In genomic region chr3:111603679-111604643, GRCh38 we compare ENCODE assay signal across 10 cellular contexts. TPM values are rescaled to one million over a fixed set of nuclear protein-coding genes. Genes with fewer than 3 reads are reported as not detected.
DNase-seq lines count a peak whose midpoint lies in the region; ATAC-seq and TF ChIP-seq lines count a peak whose summit lies in the region.
"Had no signal": no experiment of that assay in that cellular context is flagged by ENCODE, and none has a peak within 500 bp of the region (broad histone marks: within the 10 kb centered on the region; RNA-seq: fewer than 3 reads in every experiment).

No MANE protein-coding gene starts in this region.

- no peak for TF ChIP-seq CTCF in GM20000 (IDR thresholded peaks at IDR 0.05; ENCODE audit: extremely low read depth, missing control alignments)

- H3K9me3 Mint-ChIP-seq in naive thymus-derived CD4-positive, alpha-beta T cell: peaks cover 0 to 3% (median 0%) of the 10 kb centered on the region in 11 donors

- H3K4me3 ChIP-seq in naive thymus-derived CD4-positive, alpha-beta T cell (ENCODE audit: low read length): no peak overlapping the region

- POLR2A ChIA-PET in naive thymus-derived CD4-positive, alpha-beta T cell (lab: Charles Lee): interaction anchor here (1.1 kb wide), 1 partner anchor 58 kb away, joined by 3 read pairs; no protein-coding TSS in a partner anchor

- H3K9me3 ChIP-seq in naive thymus-derived CD4-positive, alpha-beta T cell (ENCODE audit: control insufficient read depth in 2 of 3, low read length in 3 of 3): no peaks in the 10 kb centered on the region

- H3K36me3 ChIP-seq in naive thymus-derived CD4-positive, alpha-beta T cell (ENCODE audit: control insufficient read depth in 2 of 3, insufficient read depth in 3 of 3, low read length in 3 of 3): peaks cover 4 to 50% (median 4%) of the 10 kb centered on the region in 3 experiments

- H3K27ac ChIP-seq in naive thymus-derived CD4-positive, alpha-beta T cell (ENCODE audit: low read depth, low read length): no peak overlapping the region

- CTCF ChIA-PET in naive thymus-derived CD4-positive, alpha-beta T cell (lab: Charles Lee): interaction anchor here (0.6 kb wide), 1 partner anchor 996 kb away, joined by 3 read pairs; no protein-coding TSS in a partner anchor

- no peak for DNase-seq in activated CD4-positive, CD25-positive, alpha-beta regulatory T cell (lab: John Stamatoyannopoulos, UW)
- peak; percentile 10 for DNase-seq in NAMALWA (ENCODE audit: low spot score)
- no peak for DNase-seq in naive thymus-derived CD4-positive, alpha-beta T cell
- DNase-seq in NCI-H345 (lab: John Stamatoyannopoulos, UW): no peak
- no peak for DNase-seq in GM20000 (ENCODE audit: low spot score)
- DNase-seq: 8988T, NCI-H2029 had no signal

- H3K4me1 ChIP-seq in naive thymus-derived CD4-positive, alpha-beta T cell (ENCODE audit: control insufficient read depth in 2 of 2, insufficient read depth in 2 of 2, low read length in 2 of 2): peaks cover under 1 to 14% of the 10 kb centered on the region in 2 donors

- intact Hi-C loops in naive thymus-derived CD4-positive, alpha-beta T cell (cut with micrococcal nuclease): loop anchor here in 1 of 2 donors (2.0 kb wide), 1 partner anchor 17 kb away; no protein-coding TSS in a partner anchor

- peak; percentile 12 to 31 for ATAC-seq in activated CD4-positive, CD25-positive, alpha-beta regulatory T cell treated with anti-CD3 and anti-CD28 coated beads, Interleukin-2, amount 50 U/mL, for 24 hours
- ATAC-seq in GM21390 (IDR thresholded peaks at IDR 0.05; ENCODE audit: unreplicated experiment) (peak; percentile 65), HG02763 (IDR thresholded peaks at IDR 0.05; ENCODE audit: unreplicated experiment) (no peak)
- ATAC-seq in naive thymus-derived CD4-positive, alpha-beta T cell: no peak

- no peaks in the 10 kb centered on the region for H3K27me3 ChIP-seq in naive thymus-derived CD4-positive, alpha-beta T cell (ENCODE audit: control insufficient read depth in 2 of 2, insufficient read depth in 2 of 2, low read length in 2 of 2)

- H3K4me1 Mint-ChIP-seq in naive thymus-derived CD4-positive, alpha-beta T cell: peaks cover 10 to 75% (median 36%) of the 10 kb centered on the region in 7 donors

- H3K4me3 Mint-ChIP-seq in naive thymus-derived CD4-positive, alpha-beta T cell: peak overlapping the region in 1 of 10 donors; percentile 53

- peaks cover 15 to 73% (median 53%) of the 10 kb centered on the region in 5 donors for H3K36me3 Mint-ChIP-seq in naive thymus-derived CD4-positive, alpha-beta T cell

- H3K27ac Mint-ChIP-seq in naive thymus-derived CD4-positive, alpha-beta T cell: peak overlapping the region in 8 of 9 donors; percentile 4 to 70 (median 18)

- no peaks in the 10 kb centered on the region for H3K27me3 Mint-ChIP-seq in naive thymus-derived CD4-positive, alpha-beta T cell

RNA-seq across cellular contexts. Expression of gene ZBED2, which starts 8.8 kb away (rescaled TPM):
- 10 to 100 TPM in 1 of 5 experiments, under 1 TPM in 3, not detected in 1; 0.13 to 51.8 (median 0.27) TPM for total RNA-seq in naive thymus-derived CD4-positive, alpha-beta T cell
- 1 to 10 TPM; 1.7 to 1.8 TPM for polyA plus RNA-seq in naive thymus-derived CD4-positive, alpha-beta T cell

Comparison
In these comparisons a context has a peak if more than half of its experiments do, and no peak if none do; other contexts are left out.
1. ATAC-seq: peak in activated CD4-positive, CD25-positive, alpha-beta regulatory T cell treated with anti-CD3 and anti-CD28 coated beads, Interleukin-2, amount 50 U/mL, for 24 hours (2 of 2) and GM21390 (single experiment); none in naive thymus-derived CD4-positive, alpha-beta T cell (single experiment) and HG02763 (single experiment).